8 cellular contexts compared by ENCODE assay signal in genomic region chr19:510606-511100, GRCh38. TPM values are rescaled to one million over a fixed set of nuclear protein-coding genes. Genes with fewer than 3 reads are reported as not detected.
DNase-seq lines count a peak whose midpoint lies in the region; ATAC-seq and TF ChIP-seq lines count a peak whose summit lies in the region.

No MANE protein-coding gene starts in this region.

- ATAC-seq in HG03439 (IDR thresholded peaks at IDR 0.05; ENCODE audit: unreplicated experiment) (peak; percentile 21), lung (ENCODE audit: insufficient read depth, low FRiP score) (no peak), HG02884 (IDR thresholded peaks at IDR 0.05; ENCODE audit: unreplicated experiment) (no peak)
- peak; percentile 64 for ATAC-seq in activated CD8-positive, alpha-beta T cell treated with anti-CD3 and anti-CD28 coated beads for 36 hours

- DNase-seq in NCI-H82 (lab: John Stamatoyannopoulos, UW): peak; percentile 86
- DNase-seq in activated CD8-positive, alpha-beta T cell treated with anti-CD3 and anti-CD28 coated beads for 36 hours: peak; percentile 98
- DNase-seq in lung (ENCODE audit: low spot score): peak; percentile 78
- peak; percentile 85 to 87 (median 86) for DNase-seq in stimulated activated CD4-positive, alpha-beta T cell treated with anti-CD3 and anti-CD28 coated beads, TNF-alpha, amount 100 ng/mL, for 4 hours (ENCODE audit: low read depth in 3 of 3)

- peaks cover 33% of the 10 kb centered on the region for H3K4me1 ChIP-seq in DOHH2 (ENCODE audit: control insufficient read depth, low read length)
- peaks cover 17% of the 10 kb centered on the region for H3K4me1 ChIP-seq in ectodermal cell (ENCODE audit: control insufficient read depth, insufficient read depth, low read length)
- peaks cover 0 to 15% of the 10 kb centered on the region in 2 donors for H3K4me1 ChIP-seq in lung (ENCODE audit: control insufficient read depth in 2 of 2, insufficient read depth in 2 of 2, low read length in 2 of 2)

- H3K9me2 ChIP-seq in DOHH2 (replicated peaks; ENCODE audit: control insufficient read depth, low read length): no peaks in the 10 kb centered on the region

- H3K9me3 ChIP-seq in DOHH2 (ENCODE audit: control insufficient read depth, insufficient read depth, low read length) (no peaks in the 10 kb centered on the region), ectodermal cell (ENCODE audit: control insufficient read depth, low read length) (no peaks in the 10 kb centered on the region), lung (ENCODE audit: control insufficient read depth in 2 of 2, insufficient read depth in 1 of 2, low read length in 1 of 2) (no peaks in the 10 kb centered on the region)

- no peaks in the 10 kb centered on the region for H3K27me3 ChIP-seq in DOHH2 (ENCODE audit: control insufficient read depth, low read length)
- no peaks in the 10 kb centered on the region for H3K27me3 ChIP-seq in ectodermal cell (ENCODE audit: control insufficient read depth, insufficient read depth, low read length, poor library complexity, severe bottlenecking)
- H3K27me3 ChIP-seq in lung (ENCODE audit: control insufficient read depth, insufficient read depth): no peaks in the 10 kb centered on the region

- CTCF ChIA-PET in activated CD8-positive, alpha-beta T cell treated with anti-CD3 and anti-CD28 coated beads for 36 hours (lab: Charles Lee): interaction anchor here (0.7 to 2.9 kb wide), 26 partner anchors 11 to 264 kb away, joined by 3 to 45 read pairs (median 4); partner anchors contain the start of genes C2CD4C, CDC34 and POLRMT

- TF ChIP-seq CTCF in DOHH2 (IDR thresholded peaks at IDR 0.05; ENCODE audit: low read depth, low read length, poor library complexity, severe bottlenecking) (peak; percentile 99), lung (IDR thresholded peaks at IDR 0.05; ENCODE audit: control extremely low read depth, extremely low read depth) (peak; percentile 74)
- TF ChIP-seq CTCF in activated CD8-positive, alpha-beta T cell treated with anti-CD3 and anti-CD28 coated beads for 36 hours (IDR thresholded peaks at IDR 0.05): peak; percentile 100

- H3K4me3 ChIP-seq in DOHH2 (ENCODE audit: low read length): peak overlapping the region; percentile 57
- no peak overlapping the region for H3K4me3 ChIP-seq in ectodermal cell (ENCODE audit: insufficient read depth, low read depth, low read length)
- H3K4me3 ChIP-seq in lung: no peak overlapping the region

- no peaks in the 10 kb centered on the region for H4K20me1 ChIP-seq in DOHH2 (ENCODE audit: control insufficient read depth, insufficient read depth, low read depth, low read length)

- peaks cover 30% of the 10 kb centered on the region for H3K4me1 Mint-ChIP-seq in activated CD8-positive, alpha-beta T cell treated with anti-CD3 and anti-CD28 coated beads for 36 hours (ENCODE audit: low read depth)

- H3K27ac ChIP-seq in DOHH2 (ENCODE audit: low read depth, low read length) (peak overlapping the region; percentile 68), ectodermal cell (ENCODE audit: insufficient read depth, low read depth, low read length, poor library complexity, severe bottlenecking) (peak overlapping the region; percentile 30), lung (ENCODE audit: low read depth in 1 of 2, low read length in 1 of 2) (peak overlapping the region; percentile 52 to 77)

- peaks cover 2% of the 10 kb centered on the region; the same call in 1 of the 2 replicates for H3F3A ChIP-seq in DOHH2 (ENCODE audit: control insufficient read depth, insufficient read depth)

- intact Hi-C loops in activated CD8-positive, alpha-beta T cell treated with anti-CD3 and anti-CD28 coated beads for 36 hours (cut with micrococcal nuclease): no loop called here

- H3K79me2 ChIP-seq in DOHH2 (ENCODE audit: control insufficient read depth, low read length): peaks cover 20% of the 10 kb centered on the region

- 10 to 11% methylated on average over 21 of the region's 21 CpGs for WGBS in ectodermal cell, 2 experiments
- WGBS in lung, 2 donors: 8 to 15% methylated on average over 20 to 21 of the region's 21 CpGs

- peak overlapping the region; percentile 67 for H3K4me2 ChIP-seq in DOHH2 (ENCODE audit: low read length)

- H3K27ac Mint-ChIP-seq in activated CD8-positive, alpha-beta T cell treated with anti-CD3 and anti-CD28 coated beads for 36 hours: peak overlapping the region; percentile 98

- peaks cover 4% of the 10 kb centered on the region for H3K36me3 Mint-ChIP-seq in activated CD8-positive, alpha-beta T cell treated with anti-CD3 and anti-CD28 coated beads for 36 hours (ENCODE audit: low read depth)

- H3K9me3 Mint-ChIP-seq in activated CD8-positive, alpha-beta T cell treated with anti-CD3 and anti-CD28 coated beads for 36 hours: no peaks in the 10 kb centered on the region

- H3K4me3 Mint-ChIP-seq in activated CD8-positive, alpha-beta T cell treated with anti-CD3 and anti-CD28 coated beads for 36 hours: peak overlapping the region; percentile 78

- peaks cover 11% of the 10 kb centered on the region; the same call in 1 of the 2 replicates for H3K36me3 ChIP-seq in DOHH2 (ENCODE audit: control insufficient read depth, low read length)
- H3K36me3 ChIP-seq in ectodermal cell (ENCODE audit: control insufficient read depth, insufficient read depth, low read length): no peaks in the 10 kb centered on the region
- peaks cover 0 to 4% of the 10 kb centered on the region in 2 donors for H3K36me3 ChIP-seq in lung (ENCODE audit: control insufficient read depth in 2 of 2, insufficient read depth in 2 of 2, low read length in 2 of 2)

- POLR2A ChIA-PET in activated CD8-positive, alpha-beta T cell treated with anti-CD3 and anti-CD28 coated beads for 36 hours (lab: Charles Lee): interaction anchor here (0.9 to 3.2 kb wide), 4 partner anchors 11 to 128 kb away, joined by 3 to 20 read pairs (median 12); partner anchors contain the start of gene CDC34

- no peaks in the 10 kb centered on the region for H3K27me3 Mint-ChIP-seq in activated CD8-positive, alpha-beta T cell treated with anti-CD3 and anti-CD28 coated beads for 36 hours

RNA-seq across cellular contexts. Expression of gene TPGS1, which starts 3.4 kb away (rescaled TPM):
- total RNA-seq in activated CD8-positive, alpha-beta T cell treated with anti-CD3 and anti-CD28 coated beads for 36 hours: 1 to 10 TPM; 8.9 to 9.3 TPM
- 7.2 TPM for polyA plus RNA-seq in ectodermal cell (2013, experiment 1 of 4)
- 4.7 TPM for polyA plus RNA-seq in ectodermal cell (2013, experiment 2 of 4)
- 11.5 TPM for polyA plus RNA-seq in ectodermal cell (2013, experiment 3 of 4)
- polyA plus RNA-seq in ectodermal cell (2013, experiment 4 of 4): 9.6 TPM
- 10 to 100 TPM; 12.2 to 31.7 TPM for total RNA-seq in lung
- polyA plus RNA-seq in lung: 10 to 100 TPM; 19.4 to 32.7 TPM

RNA-seq across cellular contexts. Expression of gene MADCAM1, which starts 14.4 kb away (rescaled TPM):
- total RNA-seq in activated CD8-positive, alpha-beta T cell treated with anti-CD3 and anti-CD28 coated beads for 36 hours: under 1 TPM; 0.20 to 0.22 TPM
- 1.4 TPM for polyA plus RNA-seq in ectodermal cell (2013, experiment 1 of 4)
- 0.69 TPM for polyA plus RNA-seq in ectodermal cell (2013, experiment 2 of 4)
- polyA plus RNA-seq in ectodermal cell (2013, experiment 3 of 4): 0.53 TPM
- polyA plus RNA-seq in ectodermal cell (2013, experiment 4 of 4): 0.61 TPM
- total RNA-seq in lung: 1 to 10 TPM in 1 of 2 donors, under 1 TPM in 1; 0.80 to 4.4 TPM
- under 1 TPM; 0.24 to 0.41 TPM for polyA plus RNA-seq in lung

RNA-seq across cellular contexts. Expression of gene CDC34, which starts 20.9 kb away (rescaled TPM):
- total RNA-seq in activated CD8-positive, alpha-beta T cell treated with anti-CD3 and anti-CD28 coated beads for 36 hours: 10 to 100 TPM; 38.1 to 43.7 TPM
- polyA plus RNA-seq in ectodermal cell (2013, experiment 1 of 4): 121 TPM
- 110 TPM for polyA plus RNA-seq in ectodermal cell (2013, experiment 2 of 4)
- 105 TPM for polyA plus RNA-seq in ectodermal cell (2013, experiment 3 of 4)
- polyA plus RNA-seq in ectodermal cell (2013, experiment 4 of 4): 117 TPM
- 10 to 100 TPM; 42.9 to 67.9 TPM for total RNA-seq in lung
- polyA plus RNA-seq in lung: 10 to 100 TPM; 52.3 to 89.1 TPM

RNA-seq across cellular contexts. Expression of gene GZMM, which starts 33.2 kb away (rescaled TPM):
- total RNA-seq in activated CD8-positive, alpha-beta T cell treated with anti-CD3 and anti-CD28 coated beads for 36 hours: 10 to 100 TPM; 52.7 to 58.5 TPM
- polyA plus RNA-seq in ectodermal cell (2013, experiment 1 of 4): not detected
- polyA plus RNA-seq in ectodermal cell (2013, experiment 2 of 4): not detected
- not detected for polyA plus RNA-seq in ectodermal cell (2013, experiment 3 of 4)
- polyA plus RNA-seq in ectodermal cell (2013, experiment 4 of 4): not detected
- total RNA-seq in lung: 1 to 10 TPM in 1 of 2 donors, under 1 TPM in 1; 0.74 to 2.6 TPM
- polyA plus RNA-seq in lung: 1 to 10 TPM; 2.4 to 3.0 TPM

RNA-seq across cellular contexts. Expression of gene SHC2, which starts 49.8 kb away (rescaled TPM):
- total RNA-seq in activated CD8-positive, alpha-beta T cell treated with anti-CD3 and anti-CD28 coated beads for 36 hours: under 1 TPM; 0.25 to 0.45 TPM
- 27.2 TPM for polyA plus RNA-seq in ectodermal cell (2013, experiment 1 of 4)
- 34.0 TPM for polyA plus RNA-seq in ectodermal cell (2013, experiment 2 of 4)
- 25.5 TPM for polyA plus RNA-seq in ectodermal cell (2013, experiment 3 of 4)
- 36.2 TPM for polyA plus RNA-seq in ectodermal cell (2013, experiment 4 of 4)
- total RNA-seq in lung: 10 to 100 TPM; 13.2 to 15.9 TPM
- polyA plus RNA-seq in lung: 10 to 100 TPM; 11.2 to 23.1 TPM

Comparison
In these comparisons a context has a peak if more than half of its experiments do, and no peak if none do; other contexts are left out.
1. ATAC-seq: peak in HG03439 (single experiment) and activated CD8-positive, alpha-beta T cell treated with anti-CD3 and anti-CD28 coated beads for 36 hours (single experiment); none in lung (single experiment) and HG02884 (single experiment).
2. Peak in every context shown above with its lines, with median percentiles within 50 percentile points of each other: H3K27ac ChIP-seq, CTCF ChIP-seq and DNase-seq.